Comparison of ENCODE assay signal across 12 cellular contexts in genomic region chr4:14726441-14727405, GRCh38.
A peak's percentile ranks its signal among the peaks of the same experiment; 100 is the strongest.
DNase-seq lines count a peak whose midpoint lies in the region; ATAC-seq and TF ChIP-seq lines count a peak whose summit lies in the region.
"Had no signal": no experiment of that assay in that cellular context is flagged by ENCODE, and none has a peak within 500 bp of the region (broad histone marks: within the 10 kb centered on the region; RNA-seq: fewer than 3 reads in every experiment).

No MANE protein-coding gene starts in this region.

- H3K4me1 ChIP-seq in IMR-90 (ENCODE audit: control insufficient read depth, insufficient read depth, low read length), result no peaks in the 10 kb centered on the region

- no peak for TF ChIP-seq POLR2A in IMR-90 (IDR thresholded peaks at IDR 0.05; ENCODE audit: low read depth, low read length)

- no peaks in the 10 kb centered on the region for H3K27me3 ChIP-seq in IMR-90 (ENCODE audit: control insufficient read depth, insufficient read depth, low read length)

- in situ Hi-C loops in IMR-90 (cut with MboI; ENCODE audit: low sequenced_read_pairs), result no loop called here

- H3K14ac ChIP-seq in IMR-90 (replicated peaks; ENCODE audit: low read depth, low read length), result no peak overlapping the region

- H3K4me3 ChIP-seq in IMR-90 (ENCODE audit: insufficient read depth, low read depth, low read length), result no peak overlapping the region
- H3K4me3 ChIP-seq: lung had no signal

- dilution Hi-C loops in IMR-90 (cut with HindIII; ENCODE audit: low sequenced_read_pairs, unreplicated experiment), result no loop called here

- no peak overlapping the region for H4K8ac ChIP-seq in IMR-90 (ENCODE audit: low read depth in 2 of 2, low read length in 2 of 2)

- H3K36me3 ChIP-seq in IMR-90 (ENCODE audit: control insufficient read depth, insufficient read depth, low read length), result no peaks in the 10 kb centered on the region

- no peak overlapping the region for H2AFZ ChIP-seq in IMR-90 (replicated peaks; ENCODE audit: low read length, poor library complexity)

- TF ChIP-seq CTCF in IMR-90 (conservative IDR thresholded peaks at IDR 0.05; ENCODE audit: low read depth, low read length) (no peak), GM10266 (IDR thresholded peaks at IDR 0.05; ENCODE audit: control insufficient read depth, insufficient read depth, low read depth, missing control alignments) (no peak)

- no peak for ATAC-seq in IMR-90 (ENCODE audit: low read depth)

- H3K9me3 ChIP-seq in IMR-90 (ENCODE audit: control insufficient read depth, insufficient read depth, low read length), result no peaks in the 10 kb centered on the region

- no peak overlapping the region for H2AK5ac ChIP-seq in IMR-90 (ENCODE audit: low read depth, low read length)

- no peaks in the 10 kb centered on the region for H3K9me1 ChIP-seq in IMR-90 (ENCODE audit: insufficient read depth, low read length)

- H3K27ac ChIP-seq in IMR-90 (ENCODE audit: insufficient read depth, low read length), result no peak overlapping the region
- H3K27ac ChIP-seq: C4-2B had no signal

- no peak overlapping the region for H2BK15ac ChIP-seq in IMR-90 (ENCODE audit: low read depth, low read length)

- no peak overlapping the region for H2AK9ac ChIP-seq in IMR-90 (replicated peaks; ENCODE audit: low read depth, low read length, poor library complexity)

- CTCF ChIA-PET in IMR-90 (lab: Yijun Ruan, JAX), result no interaction called here

- intact Hi-C loops in IMR-90 (cut with micrococcal nuclease), result no loop called here

- POLR2A ChIA-PET in IMR-90 (lab: Charles Lee; ENCODE audit: unreplicated experiment), result no interaction called here

- H3K4ac ChIP-seq in IMR-90 (ENCODE audit: low read depth, low read length), result no peak overlapping the region

- no TSS peak for BruUV-seq in IMR-90 (replicated peaks; lab: Mats Ljungman, UMichigan)

- WGBS in IMR-90 (ENCODE audit: extremely low coverage in 2 of 2, insufficient read length in 1 of 2), 2 experiments, result 0% methylated on average over 1 of the region's 7 CpGs; no CpG with 5 or more reads in 1 of the 2 experiments

- no peaks in the 10 kb centered on the region for H3K79me1 ChIP-seq in IMR-90 (ENCODE audit: low read depth in 1 of 2, low read length in 2 of 2)

- H3K18ac ChIP-seq in IMR-90 (ENCODE audit: low read depth, low read length), result no peak overlapping the region

- no peak for TF ChIP-seq RAD21 in IMR-90 (IDR thresholded peaks at IDR 0.05; ENCODE audit: low read length)

- no peak overlapping the region for H3K23ac ChIP-seq in IMR-90 (ENCODE audit: low read depth, low read length)

- no peak overlapping the region for H2BK20ac ChIP-seq in IMR-90 (ENCODE audit: low read depth, low read length)

- no peak overlapping the region for H3K56ac ChIP-seq in IMR-90 (ENCODE audit: extremely low read depth, insufficient read depth, low read length)

- H4K91ac ChIP-seq in IMR-90 (ENCODE audit: insufficient read depth, low read depth, low read length), result no peak overlapping the region

- no peak overlapping the region for H4K5ac ChIP-seq in IMR-90 (ENCODE audit: low read depth, low read length)

- no peak overlapping the region for H3K9ac ChIP-seq in IMR-90 (ENCODE audit: low read depth, low read length)

- H4K20me1 ChIP-seq in IMR-90 (ENCODE audit: insufficient read depth, low read length), result no peaks in the 10 kb centered on the region

- H3K4me2 ChIP-seq in IMR-90 (ENCODE audit: low read depth, low read length), result no peak overlapping the region

- H2BK120ac ChIP-seq in IMR-90 (ENCODE audit: low read depth, low read length), result no peak overlapping the region

- H2BK5ac ChIP-seq in IMR-90 (ENCODE audit: low read depth, low read length, poor library complexity, severe bottlenecking), result no peak overlapping the region

- DNase-seq in EH (ENCODE audit: low read depth) (peak; percentile 11), IMR-90 (peak; percentile 35), SW480 (ENCODE audit: low spot score) (peak; percentile 88), iris pigment epithelial cell (ENCODE audit: low read depth) (peak; percentile 83), GM10266 (ENCODE audit: extremely low spot score) (no peak)
- DNase-seq in activated CD4-positive, alpha-beta T cell treated with anti-CD3 and anti-CD28 coated beads, Interleukin-2, amount 50 U/mL, for 48 hours, result no peak
- no peak for DNase-seq in stimulated activated CD4-positive, alpha-beta T cell treated with anti-CD3 and anti-CD28 coated beads, Interleukin-15, amount 100 ng/mL, for 24 hours
- no peak for DNase-seq in activated T-cell treated with anti-CD3 and anti-CD28 coated beads, Interleukin-2, amount 50 U/mL, for 1 hour
- DNase-seq: activated naive CD4-positive, alpha-beta T cell; NCI-H526 had no signal

TF ChIP-seq in IMR-90, 13 proteins besides CTCF, POLR2A, EP300 and RAD21:
- TF ChIP-seq BHLHE40 (IDR thresholded peaks at IDR 0.05; ENCODE audit: low read depth, low read length) (no peak), USF2 (IDR thresholded peaks at IDR 0.05; ENCODE audit: low read depth, low read length) (no peak), ELK1 (IDR thresholded peaks at IDR 0.05; ENCODE audit: borderline replicate concordance, low read depth, low read length) (no peak), MXI1 (IDR thresholded peaks at IDR 0.05; ENCODE audit: borderline replicate concordance, low read depth, low read length) (no peak), MAZ (IDR thresholded peaks at IDR 0.05; ENCODE audit: borderline replicate concordance, low read depth, low read length) (no peak), CHD1 (IDR thresholded peaks at IDR 0.05; ENCODE audit: low read depth, low read length) (no peak), CEBPB (IDR thresholded peaks at IDR 0.05; ENCODE audit: low read depth, low read length) (no peak), FOS (IDR thresholded peaks at IDR 0.05; ENCODE audit: low read depth, low read length) (no peak), RFX5 (IDR thresholded peaks at IDR 0.05; ENCODE audit: low read depth, low read length) (no peak), SMC3 (IDR thresholded peaks at IDR 0.05; ENCODE audit: low read depth, low read length) (no peak), NFE2L2 (IDR thresholded peaks at IDR 0.05; ENCODE audit: low read depth, low read length) (no peak), MAFK (IDR thresholded peaks at IDR 0.05; ENCODE audit: low read depth, low read length) (no peak), RCOR1 (IDR thresholded peaks at IDR 0.05; ENCODE audit: insufficient replicate concordance, low read length) (no peak)

Comparison
In these comparisons a context has a peak if more than half of its experiments do, and no peak if none do; other contexts are left out.
1. DNase-seq: peak in EH (single experiment), IMR-90 (single experiment), SW480 (single experiment) and iris pigment epithelial cell (single experiment); none in GM10266 (single experiment), activated CD4-positive, alpha-beta T cell treated with anti-CD3 and anti-CD28 coated beads, Interleukin-2, amount 50 U/mL, for 48 hours (0 of 2), stimulated activated CD4-positive, alpha-beta T cell treated with anti-CD3 and anti-CD28 coated beads, Interleukin-15, amount 100 ng/mL, for 24 hours (single experiment) and activated T-cell treated with anti-CD3 and anti-CD28 coated beads, Interleukin-2, amount 50 U/mL, for 1 hour (single experiment).